20 cellular contexts compared by ENCODE assay signal in genomic region chr2:150020221-150020620, GRCh38.
DNase-seq lines count a peak whose midpoint lies in the region; ATAC-seq and TF ChIP-seq lines count a peak whose summit lies in the region.
"Had no signal": no experiment of that assay in that cellular context is flagged by ENCODE, and none has a peak within 500 bp of the region (broad histone marks: within the 10 kb centered on the region; RNA-seq: fewer than 3 reads in every experiment).

No MANE protein-coding gene starts in this region.

- no peaks in the 10 kb centered on the region for H3K9me3 Mint-ChIP-seq in activated CD4-positive, alpha-beta memory T cell treated with anti-CD3 and anti-CD28 coated beads for 36 hours
- H3K9me3 Mint-ChIP-seq: CD4-positive, alpha-beta T cell; HFFc6 had no signal

- no peak for TF ChIP-seq CTCF in epithelial cell of esophagus (IDR thresholded peaks at IDR 0.05; ENCODE audit: insufficient read depth, low read depth, low read length, missing control alignments)

- H3K4me3 Mint-ChIP-seq in activated CD4-positive, alpha-beta memory T cell treated with anti-CD3 and anti-CD28 coated beads for 36 hours = no peak overlapping the region
- H3K4me3 Mint-ChIP-seq: B cell; CD14-positive monocyte; CD4-positive, alpha-beta T cell; CD8-positive, alpha-beta memory T cell; HFFc6 had no signal

- CTCF ChIA-PET in activated CD4-positive, alpha-beta memory T cell treated with anti-CD3 and anti-CD28 coated beads for 36 hours (lab: Charles Lee) = no interaction called here

- H3K4me1 Mint-ChIP-seq in activated CD4-positive, alpha-beta memory T cell treated with anti-CD3 and anti-CD28 coated beads for 36 hours (ENCODE audit: low read depth) = no peaks in the 10 kb centered on the region
- H3K4me1 Mint-ChIP-seq: B cell; CD14-positive monocyte; CD8-positive, alpha-beta memory T cell had no signal

- intact Hi-C loops in activated CD4-positive, alpha-beta memory T cell treated with anti-CD3 and anti-CD28 coated beads for 36 hours (cut with micrococcal nuclease) = loop anchor here (10.0 kb wide), 1 partner anchor 425 kb away; no protein-coding TSS in a partner anchor

- in situ Hi-C loops in Caki2 (cut with HindIII; ENCODE audit: low pct_unique_long_range_greater_than_20kb, low sequenced_read_pairs) = no loop called here

- ATAC-seq in GM19324 (IDR thresholded peaks at IDR 0.05; ENCODE audit: low FRiP score, unreplicated experiment) = no peak

- DNase-seq in Caki2 (ENCODE audit: low read depth) = peak; percentile 8
- DNase-seq in astrocyte of the hippocampus (ENCODE audit: low read depth, low spot score) = peak; percentile 26
- DNase-seq in epithelial cell of esophagus (ENCODE audit: low read depth) = peak; percentile 31
- peak; percentile 68 for DNase-seq in kidney tubule cell (ENCODE audit: low spot score)
- no peak for DNase-seq in C1 segment of cervical spinal cord (lab: John Stamatoyannopoulos, UW)
- DNase-seq in activated CD4-positive, alpha-beta memory T cell treated with anti-CD3 and anti-CD28 coated beads for 36 hours = no peak
- DNase-seq in activated CD4-positive, alpha-beta T cell treated with anti-CD3 and anti-CD28 coated beads for 1 hour = no peak
- DNase-seq: Calu3; CD4-positive, alpha-beta T cell; CD8-positive, alpha-beta memory T cell; DMS53; DMS79 treated with DMSO at 0.1 percent for 48 hours; GF-D8; GOT3; HFFc6 had no signal

- no peaks in the 10 kb centered on the region for H3K27me3 Mint-ChIP-seq in activated CD4-positive, alpha-beta memory T cell treated with anti-CD3 and anti-CD28 coated beads for 36 hours
- H3K27me3 Mint-ChIP-seq: B cell; CD4-positive, alpha-beta T cell; CD8-positive, alpha-beta memory T cell had no signal

- H3K4me3 ChIP-seq in epithelial cell of esophagus (ENCODE audit: low read length) = no peak overlapping the region
- H3K4me3 ChIP-seq: BLaER1, HAP-1 had no signal

- POLR2A ChIA-PET in activated CD4-positive, alpha-beta memory T cell treated with anti-CD3 and anti-CD28 coated beads for 36 hours (lab: Charles Lee) = no interaction called here

- no peak overlapping the region for H3K27ac Mint-ChIP-seq in activated CD4-positive, alpha-beta memory T cell treated with anti-CD3 and anti-CD28 coated beads for 36 hours
- H3K27ac Mint-ChIP-seq: B cell; CD14-positive monocyte; CD4-positive, alpha-beta T cell; CD8-positive, alpha-beta memory T cell; HFFc6 had no signal

- no peaks in the 10 kb centered on the region for H3K36me3 Mint-ChIP-seq in activated CD4-positive, alpha-beta memory T cell treated with anti-CD3 and anti-CD28 coated beads for 36 hours
- H3K36me3 Mint-ChIP-seq: CD14-positive monocyte; CD8-positive, alpha-beta memory T cell had no signal

Comparison
In these comparisons a context has a peak if more than half of its experiments do, and no peak if none do; other contexts are left out.
1. DNase-seq: peak in Caki2 (single experiment), astrocyte of the hippocampus (single experiment), epithelial cell of esophagus (single experiment) and kidney tubule cell (single experiment); none in C1 segment of cervical spinal cord (0 of 14), activated CD4-positive, alpha-beta memory T cell treated with anti-CD3 and anti-CD28 coated beads for 36 hours (single experiment) and activated CD4-positive, alpha-beta T cell treated with anti-CD3 and anti-CD28 coated beads for 1 hour (single experiment).